In the genomic region with DNA sequence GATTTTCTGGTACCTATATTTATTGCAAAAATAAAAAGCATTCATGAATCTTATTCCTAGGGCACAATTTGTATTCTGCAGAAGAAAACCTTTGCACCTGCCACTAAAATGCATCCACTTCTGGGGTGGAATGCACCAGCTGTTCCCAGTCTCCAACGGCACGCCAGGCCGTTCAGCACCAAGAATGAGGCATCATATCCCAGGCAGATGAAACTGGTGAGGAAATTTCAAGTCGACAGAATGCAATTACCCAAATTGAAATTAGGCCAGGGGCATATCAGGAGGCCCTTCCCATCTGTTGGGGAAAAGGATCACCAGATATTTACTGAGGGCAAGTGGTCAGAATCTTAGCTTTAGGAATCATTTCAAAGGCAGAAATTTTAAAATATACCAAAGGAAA, we compare ENCODE assay signal across 18 cellular contexts.
DNase-seq lines count a peak whose midpoint lies in the region; FAIRE-seq and TF ChIP-seq lines count a peak whose summit lies in the region.
"Had no signal": no experiment of that assay in that cellular context is flagged by ENCODE, and none has a peak within 500 bp of the region (broad histone marks: within the 10 kb centered on the region; RNA-seq: fewer than 3 reads in every experiment).

No MANE protein-coding gene starts in this region.

- H3K9me3 ChIP-seq in WERI-Rb-1 (ENCODE audit: severe bottlenecking) (no peaks in the 10 kb centered on the region), HAP-1 (no peaks in the 10 kb centered on the region)

- FAIRE-seq in urothelium cell line (lab: Jason Lieb, UNC), result no peak
- FAIRE-seq: GM12891, GM18507, RCC 7860 had no signal

- no peaks in the 10 kb centered on the region for H3K27me3 ChIP-seq in WERI-Rb-1 (ENCODE audit: insufficient read depth, low read depth, severe bottlenecking)
- no peaks in the 10 kb centered on the region for H3K27me3 ChIP-seq in HAP-1 (ENCODE audit: low read depth)

- DNase-seq in NCI-H1105 treated with DMSO at 0.1 percent for 48 hours (lab: John Stamatoyannopoulos, UW) (peak; percentile 5), NCI-H1105 (lab: John Stamatoyannopoulos, UW) (no peak), NCI-H446 treated with DMSO at 0.1 percent for 48 hours (lab: John Stamatoyannopoulos, UW) (peak; percentile 15), WERI-Rb-1 (peak; percentile 32), HAP-1 (ENCODE audit: low spot score in 2 of 2) (no peak), urothelium cell line (ENCODE audit: low spot score) (no peak), NCI-H187 (lab: John Stamatoyannopoulos, UW) (no peak), GF-D8 (lab: John Stamatoyannopoulos, UW) (no peak)
- DNase-seq: 8988T; DMS153; GOT3; NCI-H2029; NCI-H510A treated with DMSO at 0.1 percent for 48 hours; NK-92 treated with Interleukin-12 subunit alpha and Interleukin-12 subunit beta, amount 100 ng/mL, for 24 hours had no signal

- H3K4me1 ChIP-seq in HAP-1, result no peaks in the 10 kb centered on the region

- H3K4me3 ChIP-seq in WERI-Rb-1 (ENCODE audit: low read depth, low read length) (no peak overlapping the region), HAP-1 (no peak overlapping the region)
- H3K4me3 ChIP-seq: SK-N-MC had no signal

- H3K36me3 ChIP-seq in WERI-Rb-1 (no peaks in the 10 kb centered on the region), HAP-1 (replicated peaks) (no peaks in the 10 kb centered on the region)

- no peak overlapping the region for H3K27ac ChIP-seq in WERI-Rb-1
- H3K27ac ChIP-seq: SK-N-MC had no signal

- TF ChIP-seq CTCF in WERI-Rb-1 (IDR thresholded peaks at IDR 0.05; ENCODE audit: low read depth, low read length), result no peak

- in situ Hi-C loops in HAP-1 (cut with MboI; ENCODE audit: low sequenced_read_pairs), result no loop called here

Comparison
In these comparisons a context has a peak if more than half of its experiments do, and no peak if none do; other contexts are left out.
1. DNase-seq: peak in NCI-H1105 treated with DMSO at 0.1 percent for 48 hours (single experiment), NCI-H446 treated with DMSO at 0.1 percent for 48 hours (single experiment) and WERI-Rb-1 (single experiment); none in NCI-H1105 (single experiment), HAP-1 (0 of 2), urothelium cell line (single experiment), NCI-H187 (0 of 2) and GF-D8 (single experiment).